25 cellular contexts compared by ENCODE assay signal in genomic region chr6:128711149-128711548, GRCh38.
"Had no signal": no experiment of that assay in that cellular context is flagged by ENCODE, and none has a peak within 500 bp of the region (broad histone marks: within the 10 kb centered on the region; RNA-seq: fewer than 3 reads in every experiment).

No MANE protein-coding gene starts in this region.

- H3K9me3 ChIP-seq: colonic mucosa, esophagus muscularis mucosa, esophagus squamous epithelium, gastrocnemius medialis, gastroesophageal sphincter, heart right ventricle had no signal

- H3K36me3 ChIP-seq: colonic mucosa, esophagus muscularis mucosa, esophagus squamous epithelium, gastrocnemius medialis, gastroesophageal sphincter, heart left ventricle, heart right ventricle had no signal

- H3K4me3 ChIP-seq: colonic mucosa, coronary artery, dorsolateral prefrontal cortex, esophagus muscularis mucosa, esophagus squamous epithelium, gastrocnemius medialis, gastroesophageal sphincter, heart left ventricle, heart right ventricle, hepatocyte had no signal

- ATAC-seq: effector memory CD8-positive, alpha-beta T cell; esophagus mucosa; gastrocnemius medialis; gastroesophageal sphincter; heart left ventricle; heart right ventricle had no signal

- DNase-seq: colonic mucosa; cortex of kidney; dermis blood vessel endothelial cell; dorsolateral prefrontal cortex; effector CD4-positive, alpha-beta T cell; effector CD8-positive, alpha-beta T cell; effector memory CD4-positive, alpha-beta T cell; effector memory CD8-positive, alpha-beta T cell; endodermal cell; erythroblast; esophagus squamous epithelium; foreskin fibroblast; foreskin keratinocyte; foreskin melanocyte; gastrocnemius medialis; glutamatergic neuron; head of caudate nucleus; heart left ventricle; heart right ventricle had no signal

- H3K4me1 ChIP-seq: colonic mucosa, esophagus muscularis mucosa, esophagus squamous epithelium, gastrocnemius medialis, gastroesophageal sphincter had no signal

- H3K27ac ChIP-seq: colonic mucosa, coronary artery, dorsolateral prefrontal cortex, epithelial cell of prostate, esophagus muscularis mucosa, esophagus squamous epithelium, foreskin keratinocyte, gastrocnemius medialis, gastroesophageal sphincter, heart left ventricle, heart right ventricle, hepatocyte had no signal
